ENCODE assay signal across 11 cellular contexts in the genomic region with DNA sequence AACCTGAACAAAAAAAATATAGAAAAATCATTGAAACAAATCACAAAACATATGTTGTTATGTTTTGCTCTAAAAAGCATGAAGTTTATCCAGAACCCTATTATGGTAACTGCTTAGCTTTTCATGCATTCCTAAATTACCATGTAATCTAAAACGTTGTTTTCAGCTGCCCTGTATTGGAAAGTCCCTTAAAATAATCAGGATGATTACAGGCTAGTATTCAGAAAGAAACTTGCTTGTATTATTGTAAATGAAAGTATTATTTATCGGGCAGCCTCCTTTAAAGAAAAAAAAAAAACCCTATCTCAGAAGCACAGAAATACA.
A peak's percentile ranks its signal among the peaks of the same experiment; 100 is the strongest.
DNase-seq lines count a peak whose midpoint lies in the region; FAIRE-seq and TF ChIP-seq lines count a peak whose summit lies in the region.
"Had no signal": no experiment of that assay in that cellular context is flagged by ENCODE, and none has a peak within 500 bp of the region (broad histone marks: within the 10 kb centered on the region; RNA-seq: fewer than 3 reads in every experiment).

No MANE protein-coding gene starts in this region.

- peak overlapping the region; percentile 83 for H3K27ac Mint-ChIP-seq in MCF 10A (ENCODE audit: low read depth, unreplicated experiment)
- no peak overlapping the region for H3K27ac Mint-ChIP-seq in activated T-helper 2 cell treated with anti-CD3 and anti-CD28 coated beads, Interferon-gamma antibody, Interleukin-2, Interleukin-4, amounts not matched to agents 10 μg/mL and 5 μg/mL and 100 μg/mL, durations not matched to agents 14 hours and 24 hours and 36 hours
- H3K27ac Mint-ChIP-seq: activated naive CD4-positive, alpha-beta T cell treated with anti-CD3 and anti-CD28 coated beads, Interleukin-2, amount 50 U/mL, for 24 hours; naive B cell had no signal

- FAIRE-seq in colon (lab: Jason Lieb, UNC): peak; percentile 41

- TF ChIP-seq POLR2A in breast epithelium (IDR thresholded peaks at IDR 0.05): no peak

- no CpG with 5 or more reads among the region's 2 CpGs for WGBS in mesenchymal stem cell
- WGBS in urinary bladder: 4% methylated on average over 2 of the region's 2 CpGs

- H2BK120ac ChIP-seq in mesenchymal stem cell (ENCODE audit: low read depth, low read length): no peak overlapping the region

- no peaks in the 10 kb centered on the region for H3K36me3 Mint-ChIP-seq in MCF 10A (ENCODE audit: insufficient read depth, unreplicated experiment)
- H3K36me3 Mint-ChIP-seq in activated T-helper 2 cell treated with anti-CD3 and anti-CD28 coated beads, Interferon-gamma antibody, Interleukin-2, Interleukin-4, amounts not matched to agents 10 μg/mL and 5 μg/mL and 100 μg/mL, durations not matched to agents 14 hours and 24 hours and 36 hours (ENCODE audit: low read depth): no peaks in the 10 kb centered on the region
- H3K36me3 Mint-ChIP-seq: activated naive CD4-positive, alpha-beta T cell treated with anti-CD3 and anti-CD28 coated beads, Interleukin-2, amount 50 U/mL, for 24 hours; naive B cell had no signal

- H3K9me3 ChIP-seq in breast epithelium: no peaks in the 10 kb centered on the region
- no peaks in the 10 kb centered on the region for H3K9me3 ChIP-seq in mesenchymal stem cell (ENCODE audit: control insufficient read depth, low read length)

- CTCF ChIA-PET in MCF 10A (lab: Yijun Ruan, JAX): interaction anchor here (0.8 to 3.3 kb wide), 9 partner anchors 21 to 756 kb away, joined by 3 to 40 read pairs (median 4); no protein-coding TSS in a partner anchor

- H3K18ac ChIP-seq in mesenchymal stem cell (ENCODE audit: low read depth in 1 of 2, low read length in 2 of 2): no peak overlapping the region

- H3K4ac ChIP-seq in mesenchymal stem cell (ENCODE audit: low read depth in 1 of 2, low read length in 2 of 2): no peak overlapping the region

- POLR2A ChIA-PET in MCF 10A (lab: Yijun Ruan, JAX): interaction anchor here (0.6 to 6.2 kb wide), 7 partner anchors 9 to 245 kb away, joined by 3 to 118 read pairs (median 4); a partner anchor contains a TSS

- H3K27me3 ChIP-seq in breast epithelium: no peaks in the 10 kb centered on the region
- no peaks in the 10 kb centered on the region for H3K27me3 ChIP-seq in mesenchymal stem cell (ENCODE audit: control insufficient read depth in 1 of 2, insufficient read depth in 1 of 2, low read length in 2 of 2)

- no peak overlapping the region for H3K14ac ChIP-seq in mesenchymal stem cell (ENCODE audit: low read length in 2 of 2)

- no peak overlapping the region for H4K91ac ChIP-seq in mesenchymal stem cell (ENCODE audit: low read length)

- H2BK5ac ChIP-seq in mesenchymal stem cell (ENCODE audit: low read depth, low read length, poor library complexity, severe bottlenecking): no peak overlapping the region

- H3K36me3 ChIP-seq in breast epithelium (no peaks in the 10 kb centered on the region), mesenchymal stem cell (ENCODE audit: control insufficient read depth in 1 of 2, insufficient read depth in 2 of 2, low read depth in 1 of 2, low read length in 2 of 2) (no peaks in the 10 kb centered on the region), urinary bladder (ENCODE audit: insufficient read depth) (no peaks in the 10 kb centered on the region)

- no peak overlapping the region for H3K4me3 Mint-ChIP-seq in MCF 10A (ENCODE audit: unreplicated experiment)
- H3K4me3 Mint-ChIP-seq in activated T-helper 2 cell treated with anti-CD3 and anti-CD28 coated beads, Interferon-gamma antibody, Interleukin-2, Interleukin-4, amounts not matched to agents 10 μg/mL and 5 μg/mL and 100 μg/mL, durations not matched to agents 14 hours and 24 hours and 36 hours (ENCODE audit: low read depth): no peak overlapping the region
- H3K4me3 Mint-ChIP-seq: activated naive CD4-positive, alpha-beta T cell treated with anti-CD3 and anti-CD28 coated beads, Interleukin-2, amount 50 U/mL, for 24 hours; naive B cell had no signal

- DNase-seq in MCF 10A (ENCODE audit: unreplicated experiment) (no peak), breast epithelium (ENCODE audit: low spot score in 2 of 2) (no peak), mesenchymal stem cell (peak; percentile 65), NCI-H1694 (lab: John Stamatoyannopoulos, UW) (no peak), activated gamma-delta T cell treated with Interleukin-2 at 50 U/mL for 16 hours (no peak)
- DNase-seq in activated T-helper 2 cell treated with anti-CD3 and anti-CD28 coated beads, Interferon-gamma antibody, Interleukin-2, Interleukin-4, amounts not matched to agents 10 μg/mL and 5 μg/mL and 100 μg/mL, durations not matched to agents 14 hours and 24 hours and 36 hours (ENCODE audit: low spot score): no peak
- DNase-seq: glutamatergic neuron, naive B cell had no signal

- H3K4me2 ChIP-seq in mesenchymal stem cell (ENCODE audit: low read length, poor library complexity, severe bottlenecking): no peak overlapping the region

- H3K23ac ChIP-seq in mesenchymal stem cell (ENCODE audit: low read length in 2 of 2): no peak overlapping the region

- no peak overlapping the region for H2AK5ac ChIP-seq in mesenchymal stem cell (ENCODE audit: low read length, severe bottlenecking)

- no peak for TF ChIP-seq CTCF in MCF 10A (IDR thresholded peaks at IDR 0.05; ENCODE audit: unreplicated experiment)
- no peak for TF ChIP-seq CTCF in breast epithelium (IDR thresholded peaks at IDR 0.05)

- no peaks in the 10 kb centered on the region for H3K79me1 ChIP-seq in mesenchymal stem cell (replicated peaks; ENCODE audit: low read length, poor library complexity, severe bottlenecking)

- H3K27me3 Mint-ChIP-seq in MCF 10A (ENCODE audit: insufficient read depth, unreplicated experiment): no peaks in the 10 kb centered on the region
- H3K27me3 Mint-ChIP-seq in activated T-helper 2 cell treated with anti-CD3 and anti-CD28 coated beads, Interferon-gamma antibody, Interleukin-2, Interleukin-4, amounts not matched to agents 10 μg/mL and 5 μg/mL and 100 μg/mL, durations not matched to agents 14 hours and 24 hours and 36 hours (ENCODE audit: low read depth): no peaks in the 10 kb centered on the region
- H3K27me3 Mint-ChIP-seq: naive B cell had no signal

- H3K9me3 Mint-ChIP-seq in MCF 10A (ENCODE audit: unreplicated experiment): no peaks in the 10 kb centered on the region
- no peaks in the 10 kb centered on the region for H3K9me3 Mint-ChIP-seq in activated T-helper 2 cell treated with anti-CD3 and anti-CD28 coated beads, Interferon-gamma antibody, Interleukin-2, Interleukin-4, amounts not matched to agents 10 μg/mL and 5 μg/mL and 100 μg/mL, durations not matched to agents 14 hours and 24 hours and 36 hours
- H3K9me3 Mint-ChIP-seq: activated naive CD4-positive, alpha-beta T cell treated with anti-CD3 and anti-CD28 coated beads, Interleukin-2, amount 50 U/mL, for 24 hours had no signal

- H2AFZ ChIP-seq in mesenchymal stem cell (ENCODE audit: low read depth, low read length): no peak overlapping the region

- H3K27ac ChIP-seq in breast epithelium (peak overlapping the region in 1 of 2 donors; percentile 76), mesenchymal stem cell (ENCODE audit: low read length, poor library complexity, severe bottlenecking) (peak overlapping the region; percentile 67), urinary bladder (ENCODE audit: low read depth) (peak overlapping the region; percentile 23)

- no peak overlapping the region for H2BK15ac ChIP-seq in mesenchymal stem cell (ENCODE audit: low read depth, poor library complexity, severe bottlenecking)

- BruUV-seq in MCF 10A (replicated peaks; lab: Mats Ljungman, UMichigan): no TSS peak

- peaks cover 31% of the 10 kb centered on the region for H3K4me1 Mint-ChIP-seq in MCF 10A (ENCODE audit: insufficient read depth, unreplicated experiment)
- peaks cover 25% of the 10 kb centered on the region for H3K4me1 Mint-ChIP-seq in activated T-helper 2 cell treated with anti-CD3 and anti-CD28 coated beads, Interferon-gamma antibody, Interleukin-2, Interleukin-4, amounts not matched to agents 10 μg/mL and 5 μg/mL and 100 μg/mL, durations not matched to agents 14 hours and 24 hours and 36 hours (ENCODE audit: low read depth)

- H3K4me1 ChIP-seq in breast epithelium: peaks cover 0 to 16% of the 10 kb centered on the region in 2 donors
- peaks cover 3% of the 10 kb centered on the region for H3K4me1 ChIP-seq in mesenchymal stem cell (ENCODE audit: control insufficient read depth, insufficient read depth, low read depth, low read length)
- no peaks in the 10 kb centered on the region for H3K4me1 ChIP-seq in urinary bladder (ENCODE audit: insufficient read depth)

- intact Hi-C loops in MCF 10A (cut with micrococcal nuclease) (loop anchor here (1.0 to 10.0 kb wide), 6 partner anchors 67 to 691 kb away; no protein-coding TSS in a partner anchor), breast epithelium (cut with DNase I; ENCODE audit: low total_unique reads) (no loop called here)
- intact Hi-C loops in activated T-helper 2 cell treated with anti-CD3 and anti-CD28 coated beads, Interferon-gamma antibody, Interleukin-2, Interleukin-4, amounts not matched to agents 10 μg/mL and 5 μg/mL and 100 μg/mL, durations not matched to agents 14 hours and 24 hours and 36 hours (cut with micrococcal nuclease): loop anchor here (1.0 kb wide), 1 partner anchor 85 kb away; no protein-coding TSS in a partner anchor

- H3K9ac ChIP-seq in mesenchymal stem cell (ENCODE audit: low read length): peak overlapping the region; percentile 86

- H2BK12ac ChIP-seq in mesenchymal stem cell (ENCODE audit: low read length in 2 of 2): no peak overlapping the region

- H3K4me3 ChIP-seq in breast epithelium (no peak overlapping the region), mesenchymal stem cell (ENCODE audit: insufficient read depth in 1 of 2, low read depth in 1 of 2, low read length in 2 of 2) (peak overlapping the region in 1 of 2 experiments; percentile 61), urinary bladder (ENCODE audit: low read depth, low read length) (no peak overlapping the region)

- H4K8ac ChIP-seq in mesenchymal stem cell (ENCODE audit: low read length): no peak overlapping the region
